12 cellular contexts compared by ENCODE assay signal in genomic region chr2:71605781-71606241, GRCh38.
DNase-seq lines count a peak whose midpoint lies in the region; ATAC-seq, FAIRE-seq and TF ChIP-seq lines count a peak whose summit lies in the region.
"Had no signal": no experiment of that assay in that cellular context is flagged by ENCODE, and none has a peak within 500 bp of the region (broad histone marks: within the 10 kb centered on the region; RNA-seq: fewer than 3 reads in every experiment).

No MANE protein-coding gene starts in this region.

- no peak overlapping the region for H3K9ac ChIP-seq in H1 (replicated peaks in 1 of 4; ENCODE audit: extremely low read depth in 1 of 4, low read depth in 3 of 4, low read length in 3 of 4)

- CTCF ChIA-PET in H1 (lab: Charles Lee; ENCODE audit: partially characterized antibody) = interaction anchor here (0.7 to 1.3 kb wide), 2 partner anchors 51 to 387 kb away, joined by 3 read pairs; no protein-coding TSS in a partner anchor

- H3K27ac ChIP-seq in H1 (ENCODE audit: low read depth, low read length) (no peak overlapping the region), uterus (no peak overlapping the region)

- H3K18ac ChIP-seq in H1 (ENCODE audit: extremely low read depth, low read length) = peak overlapping the region; percentile 60

- peaks cover 2% of the 10 kb centered on the region for H3K27me3 Mint-ChIP-seq in mesothelial cell of epicardium (ENCODE audit: low read depth)
- H3K27me3 Mint-ChIP-seq in activated T-helper 17 cell treated with anti-CD3 and anti-CD28 coated beads, Interleukin-2, amount 50 U/mL, for 72 hours = peaks cover 37% of the 10 kb centered on the region
- H3K27me3 Mint-ChIP-seq in activated CD4-positive, alpha-beta T cell treated with anti-CD3 and anti-CD28 coated beads, Interleukin-2, amount 10 ng/mL, durations not matched to agents 24 days and 14 days = peaks cover 11% of the 10 kb centered on the region

- H2BK120ac ChIP-seq in H1 (replicated peaks; ENCODE audit: low read depth, low read length) = no peak overlapping the region

- WGBS in H1 (ENCODE audit: extremely low coverage in 1 of 2, insufficient coverage in 1 of 2, insufficient read length in 1 of 2, insufficient replicate concordance in 2 of 2, low coverage in 1 of 2, low lambda C conversion rate in 2 of 2, missing lambda C conversion rate in 1 of 2), 2 experiments = 90% methylated on average over 7 of the region's 7 CpGs; no CpG with 5 or more reads in 1 of the 2 experiments

- H3K23me2 ChIP-seq in H1 (ENCODE audit: low read depth, low read length) = no peaks in the 10 kb centered on the region

- FAIRE-seq in H1 (lab: Jason Lieb, UNC) = no peak
- FAIRE-seq: bronchial epithelial cell had no signal

- peak; percentile 27 for DNase-seq in activated effector memory CD4-positive, alpha-beta T cell treated with anti-CD3 and anti-CD28 coated beads, Interleukin-2, amount 50 U/mL, for 16 hours
- DNase-seq in activated effector memory CD4-positive, alpha-beta T cell treated with Interleukin-2 at 50 U/mL for 16 hours = no peak
- DNase-seq in H1 (ENCODE audit: low read depth in 1 of 2, low spot score in 2 of 2) (no peak), mesothelial cell of epicardium (ENCODE audit: low spot score in 2 of 2, unreplicated experiment in 2 of 2) (peak; percentile 7 to 20), uterus (peak; percentile 6 to 11)
- no peak for DNase-seq in activated CD4-positive, alpha-beta T cell treated with anti-CD3 and anti-CD28 coated beads, Interleukin-2, amount 10 ng/mL, durations not matched to agents 24 days and 14 days
- DNase-seq: foreskin melanocyte, NCI-H1694, NCI-H446 had no signal

- TF ChIP-seq EP300 in H1 (IDR thresholded peaks at IDR 0.05; ENCODE audit: borderline replicate concordance in 1 of 2, low read depth in 2 of 2, low read length in 2 of 2) = no peak

- TF ChIP-seq POLR2A in H1 (IDR thresholded peaks at IDR 0.05; ENCODE audit: control extremely low read depth in 1 of 2, low read depth in 2 of 2, low read length in 2 of 2) = no peak
- no peak for TF ChIP-seq POLR2A in uterus (IDR thresholded peaks at IDR 0.05)

- no peaks in the 10 kb centered on the region for H3K79me2 ChIP-seq in H1 (ENCODE audit: control insufficient read depth in 1 of 2, insufficient read depth in 2 of 2, low read length in 2 of 2)

- no peak overlapping the region for H2BK15ac ChIP-seq in H1 (ENCODE audit: low read length)

- ATAC-seq in activated T-helper 17 cell treated with anti-CD3 and anti-CD28 coated beads, Interleukin-2, amount 50 U/mL, for 72 hours (replicated peaks) = no peak
- no peak for ATAC-seq in HG02970 (IDR thresholded peaks at IDR 0.05; ENCODE audit: low FRiP score, unreplicated experiment)

- H3K4me2 ChIP-seq in H1 (ENCODE audit: insufficient read depth in 1 of 2, low read depth in 2 of 2, low read length in 2 of 2) = no peak overlapping the region

- H3K4me1 ChIP-seq in H1 (replicated peaks in 1 of 4; ENCODE audit: control insufficient read depth in 3 of 4, insufficient read depth in 4 of 4, low read length in 3 of 4) (peaks cover 0 to 12% (median 5%) of the 10 kb centered on the region in 4 experiments; a peak in 3 of 7 replicates), uterus (no peaks in the 10 kb centered on the region)

- H3K36me3 Mint-ChIP-seq in mesothelial cell of epicardium = no peaks in the 10 kb centered on the region
- H3K36me3 Mint-ChIP-seq in activated T-helper 17 cell treated with anti-CD3 and anti-CD28 coated beads, Interleukin-2, amount 50 U/mL, for 72 hours (ENCODE audit: low read depth) = no peaks in the 10 kb centered on the region
- H3K36me3 Mint-ChIP-seq in activated CD4-positive, alpha-beta T cell treated with anti-CD3 and anti-CD28 coated beads, Interleukin-2, amount 10 ng/mL, durations not matched to agents 24 days and 14 days (ENCODE audit: low read depth) = no peaks in the 10 kb centered on the region

- no peak overlapping the region for H4K91ac ChIP-seq in H1 (replicated peaks; ENCODE audit: insufficient read length, low read length)

- no peak overlapping the region for H3K4ac ChIP-seq in H1 (replicated peaks; ENCODE audit: insufficient read length, low read depth, low read length)

- POLR2A ChIA-PET in H1 (lab: Charles Lee; ENCODE audit: partially characterized antibody) = interaction anchor here (0.8 kb wide), 1 partner anchor 11 kb away, joined by 3 read pairs; no protein-coding TSS in a partner anchor

- no peak overlapping the region for H4K5ac ChIP-seq in H1 (ENCODE audit: insufficient read length, low read depth, low read length)

- no peak overlapping the region for H3K56ac ChIP-seq in H1 (replicated peaks; ENCODE audit: insufficient read length, low read depth, low read length)

- H4K8ac ChIP-seq in H1 (ENCODE audit: extremely low read depth, insufficient read depth, low read length) = no peak overlapping the region

- H3K9me3 ChIP-seq in H1 (ENCODE audit: insufficient read depth in 2 of 2, low read depth in 1 of 2, low read length in 1 of 2) (no peaks in the 10 kb centered on the region), uterus (no peaks in the 10 kb centered on the region)

- intact Hi-C loops in uterus (cut with DNase I; ENCODE audit: low total_unique reads) = no loop called here
- intact Hi-C loops in activated CD4-positive, alpha-beta T cell treated with anti-CD3 and anti-CD28 coated beads, Interleukin-2, amount 10 ng/mL, durations not matched to agents 24 days and 14 days (cut with micrococcal nuclease) = no loop called here

- no peak overlapping the region for H2BK12ac ChIP-seq in H1 (ENCODE audit: low read depth, low read length)

- H3K4me3 ChIP-seq in H1 (ENCODE audit: extremely low read depth in 1 of 4, insufficient read depth in 2 of 4, low read depth in 3 of 4, low read length in 4 of 4) = no peak overlapping the region
- H3K4me3 ChIP-seq in uterus = no peak overlapping the region

- H3K36me3 ChIP-seq in H1 (ENCODE audit: control insufficient read depth in 2 of 4, insufficient read depth in 4 of 4, low read length in 3 of 4) = no peaks in the 10 kb centered on the region
- H3K36me3 ChIP-seq in uterus = no peaks in the 10 kb centered on the region

- peaks cover 20% of the 10 kb centered on the region for H3K4me1 Mint-ChIP-seq in mesothelial cell of epicardium
- H3K4me1 Mint-ChIP-seq in activated T-helper 17 cell treated with anti-CD3 and anti-CD28 coated beads, Interleukin-2, amount 50 U/mL, for 72 hours = peaks cover 4% of the 10 kb centered on the region
- H3K4me1 Mint-ChIP-seq in activated CD4-positive, alpha-beta T cell treated with anti-CD3 and anti-CD28 coated beads, Interleukin-2, amount 10 ng/mL, durations not matched to agents 24 days and 14 days = peaks cover 20% of the 10 kb centered on the region

- TF ChIP-seq CTCF in H1 (IDR thresholded peaks at IDR 0.05; ENCODE audit: control extremely low read depth in 1 of 3, insufficient read depth in 1 of 3, low read depth in 1 of 3, low read length in 3 of 3) (no peak), mesothelial cell of epicardium (IDR thresholded peaks at IDR 0.05; ENCODE audit: unreplicated experiment) (no peak), uterus (IDR thresholded peaks at IDR 0.05) (no peak)

- no peak overlapping the region for H2AK5ac ChIP-seq in H1 (ENCODE audit: low read depth, low read length)

- H3K27ac Mint-ChIP-seq in mesothelial cell of epicardium = no peak overlapping the region
- no peak overlapping the region for H3K27ac Mint-ChIP-seq in activated T-helper 17 cell treated with anti-CD3 and anti-CD28 coated beads, Interleukin-2, amount 50 U/mL, for 72 hours
- H3K27ac Mint-ChIP-seq in activated CD4-positive, alpha-beta T cell treated with anti-CD3 and anti-CD28 coated beads, Interleukin-2, amount 10 ng/mL, durations not matched to agents 24 days and 14 days = no peak overlapping the region

- no peak overlapping the region for H3K23ac ChIP-seq in H1 (ENCODE audit: insufficient read length)

- H3K4me3 Mint-ChIP-seq in mesothelial cell of epicardium = no peak overlapping the region
- H3K4me3 Mint-ChIP-seq in activated T-helper 17 cell treated with anti-CD3 and anti-CD28 coated beads, Interleukin-2, amount 50 U/mL, for 72 hours = no peak overlapping the region
- H3K4me3 Mint-ChIP-seq in activated CD4-positive, alpha-beta T cell treated with anti-CD3 and anti-CD28 coated beads, Interleukin-2, amount 10 ng/mL, durations not matched to agents 24 days and 14 days = no peak overlapping the region

- H3K9me3 Mint-ChIP-seq in mesothelial cell of epicardium = no peaks in the 10 kb centered on the region
- H3K9me3 Mint-ChIP-seq in activated T-helper 17 cell treated with anti-CD3 and anti-CD28 coated beads, Interleukin-2, amount 50 U/mL, for 72 hours = no peaks in the 10 kb centered on the region
- H3K9me3 Mint-ChIP-seq in activated CD4-positive, alpha-beta T cell treated with anti-CD3 and anti-CD28 coated beads, Interleukin-2, amount 10 ng/mL, durations not matched to agents 24 days and 14 days = no peaks in the 10 kb centered on the region

- no peak overlapping the region for H3K14ac ChIP-seq in H1 (ENCODE audit: insufficient read length)

- H2BK20ac ChIP-seq in H1 (ENCODE audit: low read length) = no peak overlapping the region

- H3K27me3 ChIP-seq in H1 (replicated peaks in 1 of 4; ENCODE audit: control insufficient read depth in 3 of 4, extremely low read depth in 1 of 4, insufficient read depth in 3 of 4, low read length in 3 of 4) (no peaks in the 10 kb centered on the region), uterus (no peaks in the 10 kb centered on the region)

- no peaks in the 10 kb centered on the region for H3K79me1 ChIP-seq in H1 (ENCODE audit: low read depth, low read length)

- TF ChIP-seq RAD21 in H1 (IDR thresholded peaks at IDR 0.05 in 1 of 2, conservative IDR thresholded peaks at IDR 0.05 in 1 of 2; ENCODE audit: low read depth in 2 of 2, low read length in 2 of 2) = no peak

- no peak overlapping the region for H2AFZ ChIP-seq in H1 (ENCODE audit: low read length)

- H2BK5ac ChIP-seq in H1 (ENCODE audit: low read depth, low read length) = no peak overlapping the region

- no peaks in the 10 kb centered on the region for H4K20me1 ChIP-seq in H1 (replicated peaks in 1 of 2; ENCODE audit: control insufficient read depth in 1 of 2, insufficient read depth in 2 of 2, low read length in 2 of 2)

TF ChIP-seq in H1, 55 proteins besides CTCF, POLR2A, EP300 and RAD21 (continues in another document):
- TF ChIP-seq RBBP5 (IDR thresholded peaks at IDR 0.05; ENCODE audit: borderline replicate concordance, low read depth, low read length) (no peak), CEBPB (IDR thresholded peaks at IDR 0.05; ENCODE audit: low read depth, low read length) (no peak), KDM1A (IDR thresholded peaks at IDR 0.05; ENCODE audit: borderline replicate concordance, low read length) (no peak), SAP30 (IDR thresholded peaks at IDR 0.05; ENCODE audit: insufficient read depth, insufficient replicate concordance, low read length) (no peak), EGR1 (IDR thresholded peaks at IDR 0.05; ENCODE audit: borderline replicate concordance, low read depth, low read length) (no peak), KDM4A (IDR thresholded peaks at IDR 0.05; ENCODE audit: low read depth, low read length, severe bottlenecking) (no peak), SP2 (IDR thresholded peaks at IDR 0.05; ENCODE audit: low read length) (no peak), KDM5A (IDR thresholded peaks at IDR 0.05; ENCODE audit: low read length) (no peak)

Comparison
In these comparisons a context has a peak if more than half of its experiments do, and no peak if none do; other contexts are left out.
1. DNase-seq: peak in activated effector memory CD4-positive, alpha-beta T cell treated with anti-CD3 and anti-CD28 coated beads, Interleukin-2, amount 50 U/mL, for 16 hours (single experiment), mesothelial cell of epicardium (2 of 2) and uterus (2 of 2); none in activated effector memory CD4-positive, alpha-beta T cell treated with Interleukin-2 at 50 U/mL for 16 hours (single experiment), H1 (0 of 2) and activated CD4-positive, alpha-beta T cell treated with anti-CD3 and anti-CD28 coated beads, Interleukin-2, amount 10 ng/mL, durations not matched to agents 24 days and 14 days (single experiment).